ENCODE assay signal across 8 cellular contexts in genomic region chr1:7785108-7785507, GRCh38. TPM values are rescaled to one million over a fixed set of nuclear protein-coding genes. Genes with fewer than 3 reads are reported as not detected.
DNase-seq lines count a peak whose midpoint lies in the region; ATAC-seq and TF ChIP-seq lines count a peak whose summit lies in the region.

No MANE protein-coding gene starts in this region.

- H3K27me3 ChIP-seq in BJ (ENCODE audit: control insufficient read depth, insufficient read depth, low read length) (no peaks in the 10 kb centered on the region), HUES6 (ENCODE audit: control insufficient read depth, insufficient read depth, low read length) (peaks cover 12% of the 10 kb centered on the region), endocrine pancreas (ENCODE audit: control insufficient read depth, insufficient read depth, low read length) (no peaks in the 10 kb centered on the region), neural progenitor cell (peaks cover 11% of the 10 kb centered on the region), brain microvascular endothelial cell (replicated peaks) (no peaks in the 10 kb centered on the region)

- peaks cover 13% of the 10 kb centered on the region for H3K4me1 Mint-ChIP-seq in neural progenitor cell

- no peak overlapping the region for H3K4me2 ChIP-seq in neural progenitor cell

- H3K4me3 ChIP-seq in BJ (ENCODE audit: low read depth, low read length) (peak overlapping the region; percentile 57), HUES6 (ENCODE audit: low read depth, low read length) (peak overlapping the region; percentile 38; the same call in 1 of the 2 replicates), endocrine pancreas (ENCODE audit: control insufficient read depth, insufficient read depth, low read length) (peak overlapping the region; percentile 67), neural progenitor cell (no peak overlapping the region), brain microvascular endothelial cell (ENCODE audit: low read depth, low read length) (no peak overlapping the region)

- H3K36me3 ChIP-seq in BJ (ENCODE audit: control insufficient read depth, insufficient read depth, low read length) (peaks cover 2% of the 10 kb centered on the region), HUES6 (ENCODE audit: control insufficient read depth, insufficient read depth, low read length) (peaks cover 36% of the 10 kb centered on the region), endocrine pancreas (ENCODE audit: control insufficient read depth, insufficient read depth, low read length) (peaks cover 6% of the 10 kb centered on the region), neural progenitor cell (peaks cover 3% of the 10 kb centered on the region), brain microvascular endothelial cell (replicated peaks) (peaks cover 4% of the 10 kb centered on the region)

- H3K9me3 ChIP-seq in HUES6 (ENCODE audit: control insufficient read depth, insufficient read depth, low read depth, low read length) (peaks cover 29% of the 10 kb centered on the region), endocrine pancreas (ENCODE audit: control insufficient read depth, low read length) (no peaks in the 10 kb centered on the region), neural progenitor cell (ENCODE audit: low read depth) (peaks cover 8% of the 10 kb centered on the region)

- no peaks in the 10 kb centered on the region for H4K20me1 ChIP-seq in neural progenitor cell (ENCODE audit: low read depth)

- DNase-seq in BJ (ENCODE audit: low read depth) = no peak
- no peak for DNase-seq in neural progenitor cell (ENCODE audit: low spot score)
- no peak for DNase-seq in brain microvascular endothelial cell
- DNase-seq in germinal center (ENCODE audit: low spot score) = no peak
- no peak for DNase-seq in activated CD4-positive, CD25-positive, alpha-beta regulatory T cell (lab: John Stamatoyannopoulos, UW)

- peak overlapping the region; percentile 7 for H3K4me3 Mint-ChIP-seq in neural progenitor cell

- H3K79me2 ChIP-seq in neural progenitor cell (ENCODE audit: low read depth) = no peaks in the 10 kb centered on the region

- peaks cover 2% of the 10 kb centered on the region for H3K27me3 Mint-ChIP-seq in neural progenitor cell (ENCODE audit: insufficient read depth, low read depth)

- H3K9me3 Mint-ChIP-seq in neural progenitor cell = peaks cover 13% of the 10 kb centered on the region

- H3K27ac Mint-ChIP-seq in neural progenitor cell = peak overlapping the region; percentile 46

- in situ Hi-C loops in brain microvascular endothelial cell (cut with HindIII; ENCODE audit: low pct_ligation_motif_present, low sequenced_read_pairs) = no loop called here

- H3K9ac ChIP-seq in HUES6 (ENCODE audit: low read length) (no peak overlapping the region), endocrine pancreas (ENCODE audit: control insufficient read depth, insufficient read depth, low read length) (peak overlapping the region; percentile 87), neural progenitor cell (no peak overlapping the region)

- no peak overlapping the region for H2AFZ ChIP-seq in neural progenitor cell (replicated peaks)

- H3K27ac ChIP-seq in HUES6 (ENCODE audit: low read depth, low read length) = no peak overlapping the region
- H3K27ac ChIP-seq in neural progenitor cell = no peak overlapping the region
- H3K27ac ChIP-seq in brain microvascular endothelial cell = no peak overlapping the region

- H3K36me3 Mint-ChIP-seq in neural progenitor cell = peaks cover 50% of the 10 kb centered on the region

- CTCF ChIA-PET in BJ (lab: Yijun Ruan, JAX) = interaction anchor here (1.3 kb wide), 1 partner anchor 116 kb away, joined by 3 read pairs; no protein-coding TSS in a partner anchor

- H3F3A ChIP-seq in neural progenitor cell (ENCODE audit: low read depth) = peaks cover 33% of the 10 kb centered on the region

- TF ChIP-seq CTCF in BJ (IDR thresholded peaks at IDR 0.05; ENCODE audit: insufficient read depth, low read depth, low read length) (no peak), neural progenitor cell (IDR thresholded peaks at IDR 0.05) (no peak), brain microvascular endothelial cell (IDR thresholded peaks at IDR 0.05; ENCODE audit: low read depth, low read length, missing control alignments) (no peak)

- ATAC-seq in GM21447 (IDR thresholded peaks at IDR 0.05; ENCODE audit: unreplicated experiment) = no peak

- H3K4me1 ChIP-seq in HUES6 (ENCODE audit: control insufficient read depth, insufficient read depth, low read length) (no peaks in the 10 kb centered on the region), endocrine pancreas (ENCODE audit: control insufficient read depth, insufficient read depth, low read length) (peaks cover 11% of the 10 kb centered on the region), neural progenitor cell (no peaks in the 10 kb centered on the region)

- POLR2A ChIA-PET in BJ (lab: Charles Lee) = no interaction called here

RNA-seq across cellular contexts. Expression of gene PER3, which starts 1.0 kb away (rescaled TPM):
- 13.5 and 14.9 TPM in 2 replicates for polyA plus RNA-seq in BJ (2011; rRNA removed)
- 11.3 and 12.3 TPM in 2 replicates for polyA minus RNA-seq in BJ (2011; rRNA and poly(A)+ RNA removed)
- total RNA-seq in neural progenitor cell (ENCODE audit: low replicate concordance) = 3.6 and 6.1 TPM in 2 replicates

RNA-seq across cellular contexts. Expression of gene VAMP3, which starts 14.0 kb away (rescaled TPM):
- 106 and 162 TPM in 2 replicates for polyA plus RNA-seq in BJ (2011; rRNA removed)
- polyA minus RNA-seq in BJ (2011; rRNA and poly(A)+ RNA removed) = 49.1 and 51.0 TPM in 2 replicates
- total RNA-seq in neural progenitor cell (ENCODE audit: low replicate concordance) = 50.3 and 66.6 TPM in 2 replicates

Comparison
In these comparisons a context has a peak if more than half of its experiments do, and no peak if none do; other contexts are left out.
1. H3K4me3 ChIP-seq: peak in BJ (single experiment), HUES6 (single experiment) and endocrine pancreas (single experiment); none in neural progenitor cell (single experiment) and brain microvascular endothelial cell (single experiment).